9 cellular contexts compared by ENCODE assay signal in the genomic region with DNA sequence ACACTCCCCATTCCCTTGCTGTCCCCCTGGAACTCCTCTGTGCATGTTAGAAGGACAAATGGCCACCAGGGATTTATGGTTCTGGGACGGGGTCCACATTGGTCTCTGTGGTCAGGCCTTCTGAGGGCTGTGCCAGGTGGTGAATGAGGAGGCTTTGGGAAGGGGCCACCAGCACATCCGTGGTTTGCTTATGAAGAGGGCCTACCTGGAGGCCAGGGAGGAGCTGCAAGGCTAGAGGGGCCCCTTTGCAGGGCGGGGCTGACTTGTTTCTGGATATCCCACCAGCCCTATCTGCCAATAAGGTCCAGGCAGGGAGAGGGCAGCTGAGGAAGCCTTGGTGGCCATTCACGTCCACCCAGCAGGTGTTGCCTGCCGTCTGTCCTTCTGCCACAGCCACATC. TPM values are rescaled to one million over a fixed set of nuclear protein-coding genes. Genes with fewer than 3 reads are reported as not detected.
"Had no signal": no experiment of that assay in that cellular context is flagged by ENCODE, and none has a peak within 500 bp of the region (broad histone marks: within the 10 kb centered on the region; RNA-seq: fewer than 3 reads in every experiment).

No MANE protein-coding gene starts in this region.

- H3K9me3 Mint-ChIP-seq: GM23338, HFFc6 had no signal

- H3K27ac Mint-ChIP-seq: GM23338, HFFc6 had no signal

- H3K9me3 ChIP-seq: HAP-1 had no signal

- H3K4me3 Mint-ChIP-seq: GM23338, HFFc6 had no signal

- FAIRE-seq: HTR-8/SVneo had no signal

- DNase-seq: HFFc6 had no signal

- ATAC-seq: HCT116 had no signal

- H3K36me3 ChIP-seq: HAP-1 had no signal

- H3K4me3 ChIP-seq: HAP-1 had no signal

RNA-seq across cellular contexts. Expression of gene KCNA10, which starts 24.9 kb away (rescaled TPM):
- total RNA-seq: GM23338, H4, H7, HFFc6, HT-29, IMR-90 had no signal
- polyA plus RNA-seq: GM23338, IMR-90 had no signal

RNA-seq across cellular contexts. Expression of gene PROK1, which starts 43.1 kb away (rescaled TPM):
- total RNA-seq: GM23338, H4, H7, HFFc6, HT-29, IMR-90 had no signal
- polyA plus RNA-seq: GM23338, IMR-90 had no signal
